ENCODE assay signal across 8 cellular contexts in genomic region chr1:6033986-6034749, GRCh38. TPM values are rescaled to one million over a fixed set of nuclear protein-coding genes. Genes with fewer than 3 reads are reported as not detected.
DNase-seq lines count a peak whose midpoint lies in the region; ATAC-seq, FAIRE-seq and TF ChIP-seq lines count a peak whose summit lies in the region.

No MANE protein-coding gene starts in this region.

- DNase-seq in ACHN, result peak; percentile 51
- peak; percentile 84 for DNase-seq in GM23338 (ENCODE audit: low spot score)
- DNase-seq in SK-N-DZ (ENCODE audit: low spot score), result peak; percentile 86
- DNase-seq in bronchial epithelial cell (ENCODE audit: low read depth), result peak; percentile 27
- DNase-seq in kidney tubule cell (ENCODE audit: low spot score), result peak; percentile 54
- peak; percentile 55 for DNase-seq in stimulated activated naive CD8-positive, alpha-beta T cell treated with anti-CD3 and anti-CD28 coated beads, Interleukin-15, Interleukin-2, amounts not matched to agents 100 U/mL and 50 U/mL, for 24 hours

- peak overlapping the region; percentile 99 for H2AFZ ChIP-seq in GM23338

- no peak overlapping the region for H3K27ac Mint-ChIP-seq in GM23338

- H3K4me3 Mint-ChIP-seq in GM23338, result peak overlapping the region; percentile 35; the same call in 1 of the 3 replicates

- H3K36me3 ChIP-seq in GM23338 (ENCODE audit: insufficient read depth), result no peaks in the 10 kb centered on the region
- no peaks in the 10 kb centered on the region for H3K36me3 ChIP-seq in bronchial epithelial cell (ENCODE audit: control insufficient read depth, insufficient read depth, low read length)

- in situ Hi-C loops in ACHN (cut with HindIII; ENCODE audit: low pct_ligation_motif_present, low pct_unique_long_range_greater_than_20kb, low sequenced_read_pairs), result no loop called here

- H3K4me3 ChIP-seq in GM23338 (peak overlapping the region; percentile 47; the same call in 1 of the 2 replicates), bronchial epithelial cell (ENCODE audit: low read depth, low read length) (no peak overlapping the region)

- FAIRE-seq in bronchial epithelial cell (lab: Jason Lieb, UNC), result no peak

- 0 out of 2 replicates have a peak, but pooled peaks cover 3% of the 10 kb centered on the region for H3F3A ChIP-seq in GM23338 (replicated peaks; ENCODE audit: low read depth)

- no peaks in the 10 kb centered on the region for H3K9me2 ChIP-seq in GM23338 (ENCODE audit: insufficient read depth)

- peaks cover 13% of the 10 kb centered on the region for H3K27me3 Mint-ChIP-seq in GM23338 (ENCODE audit: insufficient read depth, low read depth, poor library complexity)

- H3K9me3 Mint-ChIP-seq in GM23338, result no peaks in the 10 kb centered on the region

- ATAC-seq in GM23338 (peak; percentile 91), HG03565 (IDR thresholded peaks at IDR 0.05; ENCODE audit: unreplicated experiment) (no peak), HG03025 (IDR thresholded peaks at IDR 0.05; ENCODE audit: low FRiP score, unreplicated experiment) (no peak)
- ATAC-seq in stimulated activated naive CD8-positive, alpha-beta T cell treated with anti-CD3 and anti-CD28 coated beads, Interleukin-15, Interleukin-2, amounts not matched to agents 100 U/mL and 50 U/mL, for 24 hours, result no peak

- no peaks in the 10 kb centered on the region for H4K20me1 ChIP-seq in GM23338 (replicated peaks; ENCODE audit: insufficient read depth)

- H3K4me1 ChIP-seq in GM23338 (ENCODE audit: insufficient read depth), result peaks cover 5% of the 10 kb centered on the region; the same call in 1 of the 2 replicates

- peak overlapping the region; percentile 74; the same call in 1 of the 2 replicates for H3K4me2 ChIP-seq in GM23338

- no peak overlapping the region for H3K27ac ChIP-seq in GM23338 (ENCODE audit: low read depth)

- H3K27me3 ChIP-seq in GM23338 (ENCODE audit: insufficient read depth) (no peaks in the 10 kb centered on the region), bronchial epithelial cell (ENCODE audit: control insufficient read depth, insufficient read depth, low read length) (peaks cover 2% of the 10 kb centered on the region)

- H3K4me1 Mint-ChIP-seq in GM23338, result peaks cover 22% of the 10 kb centered on the region

- TF ChIP-seq CTCF in GM23338 (conservative IDR thresholded peaks at IDR 0.05; ENCODE audit: low read depth in 2 of 2) (peak; percentile 66 to 67), bronchial epithelial cell (IDR thresholded peaks at IDR 0.05; ENCODE audit: insufficient read depth, low read length, severe bottlenecking) (peak; percentile 81)

- no peaks in the 10 kb centered on the region for H3K36me3 Mint-ChIP-seq in GM23338 (ENCODE audit: low read depth)

- H3K79me2 ChIP-seq in GM23338 (replicated peaks; ENCODE audit: insufficient read depth), result no peaks in the 10 kb centered on the region

TF ChIP-seq in GM23338, 12 proteins besides CTCF, POLR2A, EP300 and RAD21 (continues in another document):
- TF ChIP-seq EZH2 (IDR thresholded peaks at IDR 0.05; ENCODE audit: low read depth, unreplicated experiment) (no peak), STAT1 (IDR thresholded peaks at IDR 0.05; ENCODE audit: unreplicated experiment) (no peak), JUNB (IDR thresholded peaks at IDR 0.05; ENCODE audit: unreplicated experiment) (no peak), ZNF462 (CRISPR knock-in tag; IDR thresholded peaks at IDR 0.05) (no peak), CREB1 (CRISPR knock-in tag; IDR thresholded peaks at IDR 0.05; ENCODE audit: low read depth) (no peak), ZNF331 (CRISPR knock-in tag; IDR thresholded peaks at IDR 0.05; ENCODE audit: low read depth) (no peak), REST (IDR thresholded peaks at IDR 0.05; ENCODE audit: unreplicated experiment) (no peak)

RNA-seq across cellular contexts. Expression of gene KCNAB2, which starts 11.5 kb away (rescaled TPM):
- total RNA-seq in GM23338 (2014; rRNA removed; shearing (Covaris generic)), result 3.7 and 5.1 TPM in 2 replicates
- 2.1 and 3.0 TPM in 2 replicates for polyA plus RNA-seq in GM23338 (2016; fragmentation: Nextera tagmentation; extraction: Ambion mirVana)
- polyA plus RNA-seq in SK-N-DZ (2014; cell fraction: cytosol; rRNA removed), result 3.2 and 4.7 TPM in 2 replicates
- 8.0 and 11.2 TPM in 2 replicates for polyA plus RNA-seq in SK-N-DZ (2014; cell fraction: nucleus; rRNA removed)
- 1.3 and 1.8 TPM in 2 replicates for total RNA-seq in bronchial epithelial cell

RNA-seq across cellular contexts. Expression of gene NPHP4, which starts 41.9 kb away (rescaled TPM):
- total RNA-seq in GM23338 (2014; rRNA removed; shearing (Covaris generic)), result 8.6 and 12.4 TPM in 2 replicates
- 2.4 and 2.5 TPM in 2 replicates for polyA plus RNA-seq in GM23338 (2016; fragmentation: Nextera tagmentation; extraction: Ambion mirVana)
- polyA plus RNA-seq in SK-N-DZ (2014; cell fraction: cytosol; rRNA removed), result 9.4 and 11.4 TPM in 2 replicates
- polyA plus RNA-seq in SK-N-DZ (2014; cell fraction: nucleus; rRNA removed), result 42.8 and 55.4 TPM in 2 replicates
- total RNA-seq in bronchial epithelial cell, result 3.2 and 6.8 TPM in 2 replicates

Comparison
In these comparisons a context has a peak if more than half of its experiments do, and no peak if none do; other contexts are left out.
1. DNase-seq: peak in every context shown above with its lines; median percentile 86 in SK-N-DZ; 84 in GM23338; 55 in stimulated activated naive CD8-positive, alpha-beta T cell treated with anti-CD3 and anti-CD28 coated beads, Interleukin-15, Interleukin-2, amounts not matched to agents 100 U/mL and 50 U/mL, for 24 hours; 54 in kidney tubule cell; 51 in ACHN; 27 in bronchial epithelial cell.